Comparison of ENCODE assay signal across 7 cellular contexts in genomic region chr19:13793317-13793716, GRCh38. TPM values are rescaled to one million over a fixed set of nuclear protein-coding genes. Genes with fewer than 3 reads are reported as not detected.
DNase-seq lines count a peak whose midpoint lies in the region; ATAC-seq and TF ChIP-seq lines count a peak whose summit lies in the region.
"Not testable (repeated sequence)": the region's sequence is repeated elsewhere in the genome, so short reads cannot be mapped to it uniquely, and the experiment has no call there.

No MANE protein-coding gene starts in this region.

- not testable (repeated sequence) for DNase-seq in GM23338 (ENCODE audit: low spot score); OCI-LY7 (ENCODE audit: low spot score); activated T-cell treated with anti-CD3 and anti-CD28 coated beads, Interleukin-2, amount 50 U/mL, for 24 hours; esophagus muscularis mucosa (ENCODE audit: extremely low spot score); suprapubic skin (ENCODE audit: low spot score in 2 of 2)

- not testable (repeated sequence) for H3K4me3 ChIP-seq in GM23338; OCI-LY7 (ENCODE audit: low read depth, low read length, poor library complexity, severe bottlenecking); esophagus muscularis mucosa; suprapubic skin

- not testable (repeated sequence) for BruUV-seq in OCI-LY7 (replicated peaks; lab: Mats Ljungman, UMichigan)

- H3K4me2 ChIP-seq in GM23338 = not testable (repeated sequence)
- H3K4me2 ChIP-seq in OCI-LY7 (ENCODE audit: low read length) = 0 out of 2 replicates have a peak overlapping the region, but pooled peaks have one; percentile 89

- not testable (repeated sequence) for H3F3A ChIP-seq in GM23338 (replicated peaks; ENCODE audit: low read depth)

- not testable (repeated sequence) for H3K9me3 Mint-ChIP-seq in GM23338; activated T-cell treated with anti-CD3 and anti-CD28 coated beads, Interleukin-2, amount 50 U/mL, for 24 hours; brain; nephron

- not testable (repeated sequence) for H3K36me3 Mint-ChIP-seq in GM23338 (ENCODE audit: low read depth); activated T-cell treated with anti-CD3 and anti-CD28 coated beads, Interleukin-2, amount 50 U/mL, for 24 hours (ENCODE audit: low read depth); brain; nephron (ENCODE audit: low read depth)

- TF ChIP-seq EP300 in esophagus muscularis mucosa (IDR thresholded peaks at IDR 0.05); suprapubic skin (IDR thresholded peaks at IDR 0.05): not testable (repeated sequence)

- WGBS in esophagus muscularis mucosa = 81% methylated on average over 9 of the region's 9 CpGs
- 81% methylated on average over 9 of the region's 9 CpGs for WGBS in suprapubic skin

- not testable (repeated sequence) for TF ChIP-seq CTCF in GM23338 (conservative IDR thresholded peaks at IDR 0.05; ENCODE audit: low read depth in 2 of 2); OCI-LY7 (conservative IDR thresholded peaks at IDR 0.05; ENCODE audit: low read length); brain (conservative IDR thresholded peaks at IDR 0.05); esophagus muscularis mucosa (IDR thresholded peaks at IDR 0.05); nephron (IDR thresholded peaks at IDR 0.05; ENCODE audit: unreplicated experiment in 3 of 3); suprapubic skin (IDR thresholded peaks at IDR 0.05)

- not testable (repeated sequence) for H3K27me3 ChIP-seq in GM23338 (ENCODE audit: insufficient read depth); esophagus muscularis mucosa; suprapubic skin

- H3K36me3 ChIP-seq in GM23338 (ENCODE audit: insufficient read depth); OCI-LY7 (ENCODE audit: insufficient read depth, low read length); esophagus muscularis mucosa; suprapubic skin: not testable (repeated sequence)

- intact Hi-C loops in OCI-LY7 (cut with micrococcal nuclease; ENCODE audit: unreplicated experiment); esophagus muscularis mucosa (cut with DNase I): not testable (repeated sequence)

- not testable (repeated sequence) for TF ChIP-seq POLR2A in esophagus muscularis mucosa (IDR thresholded peaks at IDR 0.05; ENCODE audit: low read depth); suprapubic skin (IDR thresholded peaks at IDR 0.05)

- POLR2A ChIA-PET in OCI-LY7 (lab: Charles Lee) = not testable (repeated sequence)

- not testable (repeated sequence) for H3K9me2 ChIP-seq in GM23338 (ENCODE audit: insufficient read depth); OCI-LY7 (ENCODE audit: insufficient read depth, low read length)

- H3K9me3 ChIP-seq in OCI-LY7 (ENCODE audit: low read length); esophagus muscularis mucosa; suprapubic skin: not testable (repeated sequence)

- H3K4me1 Mint-ChIP-seq in GM23338 = not testable (repeated sequence)
- H3K4me1 Mint-ChIP-seq in activated T-cell treated with anti-CD3 and anti-CD28 coated beads, Interleukin-2, amount 50 U/mL, for 24 hours (ENCODE audit: low read depth) = peaks cover 36% of the 10 kb centered on the region
- peaks cover 40% of the 10 kb centered on the region for H3K4me1 Mint-ChIP-seq in brain
- H3K4me1 Mint-ChIP-seq in nephron = peaks cover 29% of the 10 kb centered on the region

- not testable (repeated sequence) for H3K27ac Mint-ChIP-seq in GM23338, brain
- H3K27ac Mint-ChIP-seq in activated T-cell treated with anti-CD3 and anti-CD28 coated beads, Interleukin-2, amount 50 U/mL, for 24 hours = peak overlapping the region; percentile 26
- H3K27ac Mint-ChIP-seq in nephron = peak overlapping the region in 1 of 3 experiments; percentile 91

- not testable (repeated sequence) for H2AFZ ChIP-seq in GM23338; OCI-LY7 (ENCODE audit: low read length)

- H3K27me3 Mint-ChIP-seq in GM23338 (ENCODE audit: insufficient read depth, low read depth, poor library complexity) = peaks cover 13% of the 10 kb centered on the region
- H3K27me3 Mint-ChIP-seq in activated T-cell treated with anti-CD3 and anti-CD28 coated beads, Interleukin-2, amount 50 U/mL, for 24 hours; nephron (ENCODE audit: low read depth): not testable (repeated sequence)
- peaks cover 14% of the 10 kb centered on the region for H3K27me3 Mint-ChIP-seq in brain

- CTCF ChIA-PET in OCI-LY7 (lab: Charles Lee; ENCODE audit: unreplicated experiment) = not testable (repeated sequence)

- H3K4me3 Mint-ChIP-seq in GM23338 = not testable (repeated sequence)
- H3K4me3 Mint-ChIP-seq in activated T-cell treated with anti-CD3 and anti-CD28 coated beads, Interleukin-2, amount 50 U/mL, for 24 hours = peak overlapping the region; percentile 34
- peak overlapping the region in 3 of 5 experiments; percentile 94 to 100 (median 99) for H3K4me3 Mint-ChIP-seq in brain
- peak overlapping the region; percentile 98 to 99 (median 99) for H3K4me3 Mint-ChIP-seq in nephron

- H3K27ac ChIP-seq in GM23338 (ENCODE audit: low read depth) (peak overlapping the region; percentile 32; the same call in 1 of the 2 replicates), esophagus muscularis mucosa (replicated peaks in 1 of 4) (peak overlapping the region; percentile 89 to 97 (median 94)), suprapubic skin (peak overlapping the region; percentile 54)
- H3K27ac ChIP-seq in OCI-LY7 (ENCODE audit: low read depth, low read length, poor library complexity, severe bottlenecking) = not testable (repeated sequence)

- not testable (repeated sequence) for ATAC-seq in GM23338

- peaks cover 12% of the 10 kb centered on the region for H3K79me2 ChIP-seq in GM23338 (replicated peaks; ENCODE audit: insufficient read depth)
- H3K79me2 ChIP-seq in OCI-LY7 (ENCODE audit: insufficient read depth, low read depth, low read length) = not testable (repeated sequence)

- H4K20me1 ChIP-seq in GM23338 (replicated peaks; ENCODE audit: insufficient read depth); OCI-LY7 (ENCODE audit: insufficient read depth, low read length): not testable (repeated sequence)

- H3K4me1 ChIP-seq in GM23338 (ENCODE audit: insufficient read depth) (peaks cover 11% of the 10 kb centered on the region; the same call in 1 of the 2 replicates), OCI-LY7 (ENCODE audit: insufficient read depth, low read length, poor library complexity, severe bottlenecking) (peaks cover 50% of the 10 kb centered on the region), esophagus muscularis mucosa (peaks cover 25 to 56% (median 50%) of the 10 kb centered on the region in 4 donors), suprapubic skin (peaks cover 47% of the 10 kb centered on the region)

RNA-seq across cellular contexts. Expression of gene ZSWIM4, which starts 1.9 kb away (rescaled TPM):
- 37.9 and 42.3 TPM in 2 replicates for total RNA-seq in GM23338 (2014; rRNA removed; shearing (Covaris generic))
- polyA plus RNA-seq in GM23338 (2016; fragmentation: Nextera tagmentation; extraction: Ambion mirVana) (5.4 and 6.1 TPM in 2 replicates), brain (ENCODE audit: insufficient read depth, low read depth, low replicate concordance) (19.4 TPM)
- total RNA-seq in OCI-LY7 (2014; rRNA removed; shearing (Covaris generic)) = 3.7 and 5.0 TPM in 2 replicates
- total RNA-seq in OCI-LY7 (2022) (10.8 and 13.4 TPM in 2 replicates), esophagus muscularis mucosa (10 to 100 TPM in 1 of 4 donors, 1 to 10 TPM in 3; 5.3 to 11.6 (median 7.8) TPM), suprapubic skin (10 to 100 TPM; 11.4 to 19.5 (median 16.3) TPM)

RNA-seq across cellular contexts. Expression of gene C19orf53, which starts 19.1 kb away (rescaled TPM):
- total RNA-seq in GM23338 (2014; rRNA removed; shearing (Covaris generic)) = 104 and 118 TPM in 2 replicates
- polyA plus RNA-seq in GM23338 (2016; fragmentation: Nextera tagmentation; extraction: Ambion mirVana) (401 and 463 TPM in 2 replicates), brain (ENCODE audit: insufficient read depth, low read depth, low replicate concordance) (309 TPM)
- total RNA-seq in OCI-LY7 (2014; rRNA removed; shearing (Covaris generic)) = 162 and 177 TPM in 2 replicates
- total RNA-seq in OCI-LY7 (2022) (80.3 and 90.1 TPM in 2 replicates), esophagus muscularis mucosa (100 to 1,000 TPM in 2 of 4 donors, 10 to 100 TPM in 2; 87.4 to 168 (median 104) TPM), suprapubic skin (100 to 1,000 TPM in 3 of 4 donors, 10 to 100 TPM in 1; 84.2 to 150 (median 124) TPM)

RNA-seq across cellular contexts. Expression of gene MRI1, which starts 29.0 kb away (rescaled TPM):
- 44.5 and 46.5 TPM in 2 replicates for total RNA-seq in GM23338 (2014; rRNA removed; shearing (Covaris generic))
- polyA plus RNA-seq in GM23338 (2016; fragmentation: Nextera tagmentation; extraction: Ambion mirVana) (12.3 and 13.5 TPM in 2 replicates), brain (ENCODE audit: insufficient read depth, low read depth, low replicate concordance) (31.9 TPM)
- total RNA-seq in OCI-LY7 (2014; rRNA removed; shearing (Covaris generic)) = 27.3 and 33.4 TPM in 2 replicates
- total RNA-seq in OCI-LY7 (2022) (23.4 and 27.1 TPM in 2 replicates), esophagus muscularis mucosa (10 to 100 TPM; 28.2 to 60.2 (median 38.5) TPM), suprapubic skin (100 to 1,000 TPM in 1 of 4 donors, 10 to 100 TPM in 3; 51.5 to 122 (median 69.6) TPM)
